8 cellular contexts compared by ENCODE assay signal in genomic region chr4:121726642-121727268, GRCh38. TPM values are rescaled to one million over a fixed set of nuclear protein-coding genes. Genes with fewer than 3 reads are reported as not detected.
DNase-seq lines count a peak whose midpoint lies in the region; ATAC-seq lines count a peak whose summit lies in the region.

No MANE protein-coding gene starts in this region.

- H3K18ac ChIP-seq in mesendoderm (ENCODE audit: low read length) = no peak overlapping the region

- no CpG with 5 or more reads among the region's 3 CpGs for WGBS in mesendoderm (ENCODE audit: extremely low coverage, insufficient coverage, low lambda C conversion rate)

- H3K27me3 ChIP-seq in mesendoderm (ENCODE audit: insufficient read depth, low read length, poor library complexity) = no peaks in the 10 kb centered on the region

- no peaks in the 10 kb centered on the region for H3K79me1 ChIP-seq in mesendoderm (ENCODE audit: low read length)

- no peak overlapping the region for H2BK5ac ChIP-seq in mesendoderm (ENCODE audit: low read length)

- H3K23ac ChIP-seq in mesendoderm (ENCODE audit: low read length) = no peak overlapping the region

- H4K8ac ChIP-seq in mesendoderm (ENCODE audit: low read depth, low read length) = no peak overlapping the region

- no peak overlapping the region for H2BK15ac ChIP-seq in mesendoderm (replicated peaks; ENCODE audit: low read depth)

- H3K4ac ChIP-seq in mesendoderm (ENCODE audit: low read depth, low read length) = no peak overlapping the region

- no peak overlapping the region for H3K9ac ChIP-seq in mesendoderm (ENCODE audit: low read length)

- H4K5ac ChIP-seq in mesendoderm (ENCODE audit: low read length) = no peak overlapping the region

- no peak overlapping the region for H2AK5ac ChIP-seq in mesendoderm (ENCODE audit: low read length)

- no peak overlapping the region for H3K56ac ChIP-seq in mesendoderm (ENCODE audit: low read length)

- H3K79me2 ChIP-seq in mesendoderm (ENCODE audit: control insufficient read depth, insufficient read depth, low read length) = no peaks in the 10 kb centered on the region

- H3K27ac ChIP-seq in mesendoderm (ENCODE audit: low read depth, low read length) = no peak overlapping the region

- H3K4me3 ChIP-seq in mesendoderm (ENCODE audit: low read length) = no peak overlapping the region

- H2BK120ac ChIP-seq in mesendoderm (ENCODE audit: low read depth, low read length) = no peak overlapping the region

- H3K36me3 ChIP-seq in mesendoderm (ENCODE audit: control insufficient read depth, insufficient read depth, low read length) = no peaks in the 10 kb centered on the region

- ATAC-seq in GM21367 (IDR thresholded peaks at IDR 0.05; ENCODE audit: unreplicated experiment) = peak; percentile 99
- peak; percentile 98 for ATAC-seq in HG03520 (IDR thresholded peaks at IDR 0.05; ENCODE audit: unreplicated experiment)

- no peak overlapping the region for H3K4me2 ChIP-seq in mesendoderm (ENCODE audit: low read length)

- no peaks in the 10 kb centered on the region for H3K4me1 ChIP-seq in mesendoderm (ENCODE audit: control insufficient read depth, low read depth, low read length)

- peak; percentile 11 for DNase-seq in activated naive CD4-positive, alpha-beta T cell treated with Interleukin-2 at 50 U/mL for 16 hours
- DNase-seq in activated naive CD4-positive, alpha-beta T cell (lab: John Stamatoyannopoulos, UW) = no peak
- DNase-seq in RKO (ENCODE audit: low spot score) = peak; percentile 76
- peak; percentile 83 for DNase-seq in dermis blood vessel endothelial cell
- DNase-seq in mesendoderm = peak; percentile 85
- no peak for DNase-seq in 8988T

RNA-seq across cellular contexts. Expression of gene ANXA5, which starts 30.0 kb away (rescaled TPM):
- 373 and 483 TPM in 2 replicates for total RNA-seq in dermis blood vessel endothelial cell
- polyA plus RNA-seq in mesendoderm (2013, experiment 1 of 2) = 218 TPM
- polyA plus RNA-seq in mesendoderm (2013, experiment 2 of 2) = 225 TPM

RNA-seq across cellular contexts. Expression of gene SMIM43, which starts 38.2 kb away (rescaled TPM):
- total RNA-seq in dermis blood vessel endothelial cell = 0.47 and 0.85 TPM in 2 replicates
- polyA plus RNA-seq in mesendoderm (2013, experiment 1 of 2) = 0.21 TPM
- polyA plus RNA-seq in mesendoderm (2013, experiment 2 of 2) = 0.25 TPM

Comparison
In these comparisons a context has a peak if more than half of its experiments do, and no peak if none do; other contexts are left out.
1. DNase-seq: peak in activated naive CD4-positive, alpha-beta T cell treated with Interleukin-2 at 50 U/mL for 16 hours (single experiment), RKO (single experiment), dermis blood vessel endothelial cell (single experiment) and mesendoderm (single experiment); none in activated naive CD4-positive, alpha-beta T cell (0 of 4) and 8988T (single experiment).